ENCODE assay signal across 1 cellular context in the genomic region with DNA sequence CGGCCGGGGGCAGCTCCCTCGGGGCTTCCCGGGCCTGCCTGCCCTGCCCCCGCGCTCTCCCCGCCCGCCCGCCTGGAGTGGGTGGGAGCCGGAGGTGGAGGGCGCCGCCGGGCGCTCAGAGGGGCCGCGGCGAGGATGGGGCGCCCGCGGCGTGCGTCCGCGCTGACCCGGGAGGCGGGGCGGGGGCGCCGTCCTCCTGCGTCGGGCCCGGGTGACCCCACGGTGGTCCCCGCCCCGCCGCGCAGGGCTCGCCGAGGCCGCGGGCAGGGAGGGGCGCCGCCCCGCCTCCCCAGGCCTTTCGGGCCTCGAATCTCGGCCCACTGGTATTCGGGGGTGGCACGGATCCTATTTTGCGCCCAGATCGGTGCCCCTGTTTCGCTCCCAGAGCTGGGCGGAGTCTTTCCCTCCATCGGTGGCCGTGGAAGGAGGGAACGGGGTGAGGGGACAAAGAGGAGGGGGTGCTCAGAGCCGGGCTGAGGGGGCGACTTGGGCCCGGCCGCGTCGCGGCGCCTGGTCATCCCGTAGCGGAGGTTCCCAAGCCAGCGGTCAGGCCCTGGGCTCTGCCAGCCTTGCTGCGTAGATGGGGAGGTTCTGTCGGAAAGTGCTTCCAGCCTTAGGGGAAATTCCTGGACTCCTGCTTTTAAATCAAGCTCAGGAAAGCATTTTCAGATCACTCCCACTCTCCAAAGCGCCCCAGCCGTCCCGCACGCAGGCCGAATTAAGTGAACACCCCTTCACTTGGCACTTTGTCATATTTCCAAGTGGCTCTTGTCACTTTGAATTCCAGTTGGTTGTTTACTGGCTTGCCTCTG.
TF ChIP-seq lines count a peak whose summit lies in the region.

No MANE protein-coding gene starts in this region.

TF ChIP-seq in HEK293, 187 proteins besides CTCF, POLR2A, EP300 and RAD21 (continued from another document):
- TF ChIP-seq, protein P1, sequence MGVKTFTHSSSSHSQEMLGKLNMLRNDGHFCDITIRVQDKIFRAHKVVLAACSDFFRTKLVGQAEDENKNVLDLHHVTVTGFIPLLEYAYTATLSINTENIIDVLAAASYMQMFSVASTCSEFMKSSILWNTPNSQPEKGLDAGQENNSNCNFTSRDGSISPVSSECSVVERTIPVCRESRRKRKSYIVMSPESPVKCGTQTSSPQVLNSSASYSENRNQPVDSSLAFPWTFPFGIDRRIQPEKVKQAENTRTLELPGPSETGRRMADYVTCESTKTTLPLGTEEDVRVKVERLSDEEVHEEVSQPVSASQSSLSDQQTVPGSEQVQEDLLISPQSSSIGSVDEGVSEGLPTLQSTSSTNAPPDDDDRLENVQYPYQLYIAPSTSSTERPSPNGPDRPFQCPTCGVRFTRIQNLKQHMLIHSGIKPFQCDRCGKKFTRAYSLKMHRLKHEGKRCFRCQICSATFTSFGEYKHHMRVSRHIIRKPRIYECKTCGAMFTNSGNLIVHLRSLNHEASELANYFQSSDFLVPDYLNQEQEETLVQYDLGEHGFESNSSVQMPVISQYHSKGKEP (tag by site-specific recombination; IDR thresholded peaks at IDR 0.05) = no peak
- TF ChIP-seq ZSCAN16 (tag by site-specific recombination; IDR thresholded peaks at IDR 0.05) = no peak
- TF ChIP-seq, protein P2, sequence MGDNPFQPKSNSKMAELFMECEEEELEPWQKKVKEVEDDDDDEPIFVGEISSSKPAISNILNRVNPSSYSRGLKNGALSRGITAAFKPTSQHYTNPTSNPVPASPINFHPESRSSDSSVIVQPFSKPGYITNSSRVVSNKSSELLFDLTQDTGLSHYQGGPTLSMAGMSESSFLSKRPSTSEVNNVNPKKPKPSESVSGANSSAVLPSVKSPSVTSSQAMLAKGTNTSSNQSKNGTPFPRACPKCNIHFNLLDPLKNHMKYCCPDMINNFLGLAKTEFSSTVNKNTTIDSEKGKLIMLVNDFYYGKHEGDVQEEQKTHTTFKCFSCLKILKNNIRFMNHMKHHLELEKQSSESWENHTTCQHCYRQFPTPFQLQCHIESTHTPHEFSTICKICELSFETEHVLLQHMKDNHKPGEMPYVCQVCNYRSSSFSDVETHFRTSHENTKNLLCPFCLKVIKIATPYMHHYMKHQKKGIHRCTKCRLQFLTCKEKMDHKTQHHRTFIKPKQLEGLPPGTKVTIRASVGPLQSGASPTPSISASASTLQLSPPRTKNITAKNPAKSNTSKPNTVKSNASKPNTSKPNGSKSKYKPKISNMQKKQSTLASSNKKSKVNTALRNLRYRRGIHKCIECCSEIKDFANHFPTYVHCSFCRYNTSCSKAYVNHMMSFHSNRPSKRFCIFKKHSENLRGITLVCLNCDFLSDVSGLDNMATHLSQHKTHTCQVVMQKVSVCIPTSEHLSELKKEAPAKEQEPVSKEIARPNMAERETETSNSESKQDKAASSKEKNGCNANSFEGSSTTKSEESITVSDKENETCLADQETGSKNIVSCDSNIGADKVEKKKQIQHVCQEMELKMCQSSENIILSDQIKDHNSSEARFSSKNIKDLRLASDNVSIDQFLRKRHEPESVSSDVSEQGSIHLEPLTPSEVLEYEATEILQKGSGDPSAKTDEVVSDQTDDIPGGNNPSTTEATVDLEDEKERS (tag by site-specific recombination; IDR thresholded peaks at IDR 0.05) = no peak
